ENCODE assay signal across 29 cellular contexts in genomic region chr5:88214655-88215054, GRCh38. TPM values are rescaled to one million over a fixed set of nuclear protein-coding genes. Genes with fewer than 3 reads are reported as not detected.
A peak's percentile ranks its signal among the peaks of the same experiment; 100 is the strongest.
DNase-seq lines count a peak whose midpoint lies in the region; ATAC-seq, FAIRE-seq and TF ChIP-seq lines count a peak whose summit lies in the region.
"Had no signal": no experiment of that assay in that cellular context is flagged by ENCODE, and none has a peak within 500 bp of the region (broad histone marks: within the 10 kb centered on the region; RNA-seq: fewer than 3 reads in every experiment).

No MANE protein-coding gene starts in this region.

- peaks cover 53% of the 10 kb centered on the region for H3K36me3 Mint-ChIP-seq in activated CD4-positive, alpha-beta T cell treated with anti-CD3 and anti-CD28 coated beads for 36 hours (ENCODE audit: low read depth)
- H3K36me3 Mint-ChIP-seq in T-helper 17 cell (ENCODE audit: low read depth): peaks cover 16% of the 10 kb centered on the region

- no peak overlapping the region for H3K4me3 Mint-ChIP-seq in activated CD4-positive, alpha-beta T cell treated with anti-CD3 and anti-CD28 coated beads for 36 hours
- H3K4me3 Mint-ChIP-seq in T-helper 17 cell: no peak overlapping the region
- H3K4me3 Mint-ChIP-seq: activated naive CD8-positive, alpha-beta T cell treated with anti-CD3 and anti-CD28 coated beads for 36 hours; CD14-positive monocyte; HFFc6; natural killer cell treated with Interleukin-12 subunit alpha and Interleukin-12 subunit beta and Interleukin-15 and Interleukin-18, amount 100 ng/mL, for 72 hours had no signal

- TF ChIP-seq EP300 in HepG2 (IDR thresholded peaks at IDR 0.05; ENCODE audit: low read depth in 2 of 2, low read length in 2 of 2): no peak
- no peak for TF ChIP-seq EP300 in HepG2 (CRISPR knock-in tag; IDR thresholded peaks at IDR 0.05; ENCODE audit: borderline replicate concordance)

- H3K27ac Mint-ChIP-seq in activated CD4-positive, alpha-beta T cell treated with anti-CD3 and anti-CD28 coated beads for 36 hours: peak overlapping the region; percentile 39
- peak overlapping the region; percentile 21 for H3K27ac Mint-ChIP-seq in T-helper 17 cell
- H3K27ac Mint-ChIP-seq: activated naive CD8-positive, alpha-beta T cell treated with anti-CD3 and anti-CD28 coated beads for 36 hours; CD14-positive monocyte; HFFc6; natural killer cell treated with Interleukin-12 subunit alpha and Interleukin-12 subunit beta and Interleukin-15 and Interleukin-18, amount 100 ng/mL, for 72 hours had no signal

- no peak for TF ChIP-seq CTCF in tibial artery (IDR thresholded peaks at IDR 0.05)
- no peak for TF ChIP-seq CTCF in colonic mucosa (IDR thresholded peaks at IDR 0.05)
- no peak for TF ChIP-seq CTCF in HepG2 (CRISPR knock-in tag; IDR thresholded peaks at IDR 0.05)

- H3K4me3 ChIP-seq in tibial artery: no peak overlapping the region
- H3K4me3 ChIP-seq in colonic mucosa: no peak overlapping the region
- H3K4me3 ChIP-seq in HepG2 (replicated peaks in 1 of 3; ENCODE audit: insufficient read depth in 1 of 3, low read depth in 2 of 3, low read length in 3 of 3): no peak overlapping the region
- H3K4me3 ChIP-seq: cardiac muscle cell had no signal

- no peaks in the 10 kb centered on the region for H3K4me1 ChIP-seq in tibial artery
- no peaks in the 10 kb centered on the region for H3K4me1 ChIP-seq in colonic mucosa
- H3K4me1 ChIP-seq in HepG2 (ENCODE audit: insufficient read depth, low read length): no peaks in the 10 kb centered on the region

- H3K9me3 ChIP-seq in T-helper 17 cell (ENCODE audit: control insufficient read depth, low read length, poor library complexity, severe bottlenecking) (no peaks in the 10 kb centered on the region), tibial artery (no peaks in the 10 kb centered on the region), colonic mucosa (no peaks in the 10 kb centered on the region), HepG2 (ENCODE audit: low read length) (no peaks in the 10 kb centered on the region)

- no peak for FAIRE-seq in HepG2 (lab: Jason Lieb, UNC)

- H3K9ac ChIP-seq in colonic mucosa (ENCODE audit: low read depth in 2 of 2, low read length in 2 of 2): no peak overlapping the region
- no peak overlapping the region for H3K9ac ChIP-seq in HepG2 (ENCODE audit: insufficient read depth, low read depth, low read length)

- H3K27me3 ChIP-seq in tibial artery (no peaks in the 10 kb centered on the region), colonic mucosa (no peaks in the 10 kb centered on the region), HepG2 (ENCODE audit: control insufficient read depth in 1 of 2, insufficient read depth in 2 of 2, low read length in 2 of 2) (no peaks in the 10 kb centered on the region)
- H3K27me3 ChIP-seq: cardiac muscle cell had no signal

- H3K27me3 Mint-ChIP-seq in activated CD4-positive, alpha-beta T cell treated with anti-CD3 and anti-CD28 coated beads for 36 hours: no peaks in the 10 kb centered on the region
- no peaks in the 10 kb centered on the region for H3K27me3 Mint-ChIP-seq in T-helper 17 cell
- H3K27me3 Mint-ChIP-seq: activated naive CD8-positive, alpha-beta T cell treated with anti-CD3 and anti-CD28 coated beads for 36 hours; natural killer cell treated with Interleukin-12 subunit alpha and Interleukin-12 subunit beta and Interleukin-15 and Interleukin-18, amount 100 ng/mL, for 72 hours had no signal

- no peaks in the 10 kb centered on the region for H3K79me2 ChIP-seq in HepG2 (ENCODE audit: insufficient read depth, low read length)

- BruUV-seq in HepG2 (replicated peaks; lab: Mats Ljungman, UMichigan): no TSS peak

- H4K20me1 ChIP-seq in HepG2 (ENCODE audit: insufficient read depth, low read length): no peaks in the 10 kb centered on the region

- intact Hi-C loops in activated CD4-positive, alpha-beta T cell treated with anti-CD3 and anti-CD28 coated beads for 36 hours (cut with DNase I, micrococcal nuclease): no loop called here
- intact Hi-C loops in tibial artery (cut with DNase I; ENCODE audit: low total_unique reads): no loop called here
- intact Hi-C loops in colonic mucosa (cut with DNase I): no loop called here
- intact Hi-C loops in HepG2 (cut with micrococcal nuclease; ENCODE audit: unreplicated experiment): no loop called here

- no peaks in the 10 kb centered on the region for H3K9me3 Mint-ChIP-seq in activated CD4-positive, alpha-beta T cell treated with anti-CD3 and anti-CD28 coated beads for 36 hours (ENCODE audit: low read depth)
- H3K9me3 Mint-ChIP-seq: activated naive CD8-positive, alpha-beta T cell treated with anti-CD3 and anti-CD28 coated beads for 36 hours; HFFc6; natural killer cell treated with Interleukin-12 subunit alpha and Interleukin-12 subunit beta and Interleukin-15 and Interleukin-18, amount 100 ng/mL, for 72 hours had no signal

- DNase-seq in activated CD4-positive, alpha-beta T cell treated with anti-CD3 and anti-CD28 coated beads for 36 hours: no peak
- DNase-seq in activated CD4-positive, alpha-beta T cell treated with anti-CD3 and anti-CD28 coated beads for 4 hours: no peak
- no peak for DNase-seq in T-helper 17 cell
- no peak for DNase-seq in A172 (ENCODE audit: low spot score)
- DNase-seq in tibial artery: no peak
- DNase-seq in colonic mucosa: no peak
- DNase-seq in HepG2 (ENCODE audit: low spot score): no peak
- DNase-seq: activated CD4-positive, alpha-beta T cell treated with anti-CD3 and anti-CD28 coated beads for 1 hour; activated gamma-delta T cell; activated naive CD8-positive, alpha-beta T cell treated with anti-CD3 and anti-CD28 coated beads for 36 hours; activated T-cell treated with anti-CD3 and anti-CD28 coated beads for 4 hours; aorta; cortex of kidney; DMS79; effector memory CD4-positive, alpha-beta T cell; GOT3; HFFc6; hypothalamus; left colon; NCI-H1436 treated with DMSO at 0.1 percent for 48 hours; NCI-H345; stimulated activated CD4-positive, alpha-beta T cell treated with anti-CD3 and anti-CD28 coated beads, Interleukin-4, amount 100 ng/mL, for 24 hours; trophoblast cell had no signal

- no peak for TF ChIP-seq RAD21 in HepG2 (CRISPR knock-in tag; IDR thresholded peaks at IDR 0.05)

- in situ Hi-C loops in HepG2 (cut with HindIII; ENCODE audit: extremely low pct_ligation_motif_present, low pct_unique_long_range_greater_than_20kb): no loop called here

- CTCF ChIA-PET in activated CD4-positive, alpha-beta T cell treated with anti-CD3 and anti-CD28 coated beads for 36 hours (lab: Charles Lee): interaction anchor here (0.7 to 1.6 kb wide), 2 partner anchors 11 to 26 kb away, joined by 4 read pairs; no protein-coding TSS in a partner anchor
- CTCF ChIA-PET in HepG2 (lab: Yijun Ruan, JAX; ENCODE audit: low intra/inter-chr PET ratio, low total read pairs): no interaction called here

- no peak overlapping the region for H3K4me2 ChIP-seq in HepG2 (ENCODE audit: low read depth, low read length)

- H2AFZ ChIP-seq in HepG2 (ENCODE audit: low read length): no peak overlapping the region

- POLR2A ChIA-PET in activated CD4-positive, alpha-beta T cell treated with anti-CD3 and anti-CD28 coated beads for 36 hours (lab: Charles Lee): no interaction called here
- POLR2A ChIA-PET in HepG2 (lab: Yijun Ruan, JAX): no interaction called here

- peaks cover 31 to 41% (median 37%) of the 10 kb centered on the region in 3 donors for H3K36me3 ChIP-seq in tibial artery
- H3K36me3 ChIP-seq in colonic mucosa: no peaks in the 10 kb centered on the region
- H3K36me3 ChIP-seq in HepG2 (replicated peaks in 1 of 2; ENCODE audit: control insufficient read depth in 1 of 2, insufficient read depth in 2 of 2, low read length in 2 of 2): peaks cover 3 to 9% of the 10 kb centered on the region in 2 experiments; a peak in 3 of 5 replicates

- ATAC-seq in activated CD4-positive, alpha-beta T cell treated with anti-CD3 and anti-CD28 coated beads for 36 hours: no peak
- ATAC-seq in HG02678 (IDR thresholded peaks at IDR 0.05; ENCODE audit: unreplicated experiment): peak; percentile 54
- ATAC-seq in T-helper 17 cell: no peak
- ATAC-seq in HepG2: no peak
- ATAC-seq: left colon; natural killer cell treated with Interleukin-12 subunit alpha and Interleukin-12 subunit beta and Interleukin-15 and Interleukin-18, amount 100 ng/mL, for 72 hours; Right ventricle myocardium inferior had no signal

- no peak for TF ChIP-seq POLR2A in HepG2 (IDR thresholded peaks at IDR 0.05; ENCODE audit: insufficient read depth in 1 of 2, low read depth in 2 of 2, low read length in 2 of 2)

- H3K27ac ChIP-seq in tibial artery (no peak overlapping the region), colonic mucosa (no peak overlapping the region), HepG2 (ENCODE audit: extremely low read length, insufficient read depth, low read length) (no peak overlapping the region)
- H3K27ac ChIP-seq: 22Rv1, cardiac muscle cell had no signal

- no peaks in the 10 kb centered on the region for H3K4me1 Mint-ChIP-seq in activated CD4-positive, alpha-beta T cell treated with anti-CD3 and anti-CD28 coated beads for 36 hours
- H3K4me1 Mint-ChIP-seq in T-helper 17 cell: peaks cover 7% of the 10 kb centered on the region
- H3K4me1 Mint-ChIP-seq: activated naive CD8-positive, alpha-beta T cell treated with anti-CD3 and anti-CD28 coated beads for 36 hours; CD14-positive monocyte had no signal

RNA-seq across cellular contexts. Expression of gene TMEM161B, which starts 54.0 kb away (rescaled TPM):
- 10 to 100 TPM; 20.1 to 24.0 TPM for total RNA-seq in activated CD4-positive, alpha-beta T cell treated with anti-CD3 and anti-CD28 coated beads for 36 hours
- total RNA-seq in T-helper 17 cell (10 to 100 TPM; 17.4 to 26.1 TPM), colonic mucosa (10 to 100 TPM; 18.6 to 20.8 TPM), HepG2 (2016; rRNA removed; fragmentation: Illumina TruSeq; extraction: Trizol) (8.0 and 15.0 TPM in 2 replicates)
- 13.8 and 15.9 TPM in 2 replicates for total RNA-seq in A172 (2014; rRNA removed; shearing (Covaris generic))
- 9.7 and 9.9 TPM in 2 replicates for total RNA-seq in HepG2 (2016; cell fraction: cytosol; rRNA removed; fragmentation: Illumina TruSeq; extraction: Trizol; ENCODE audit: low read depth)
- 8.7 and 15.8 TPM in 2 replicates for total RNA-seq in HepG2 (2016; cell fraction: insoluble cytoplasmic fraction; rRNA removed; fragmentation: Illumina TruSeq; extraction: Trizol)
- 6.7 and 8.5 TPM in 2 replicates for total RNA-seq in HepG2 (2016; cell fraction: membrane; rRNA removed; fragmentation: Illumina TruSeq; extraction: Trizol)
- 49.2 and 49.6 TPM in 2 replicates for total RNA-seq in HepG2 (2016; cell fraction: nucleus; rRNA removed; fragmentation: Illumina TruSeq; extraction: Trizol)
- 17.7 and 22.1 TPM in 2 replicates for polyA plus RNA-seq in HepG2 (2011; rRNA removed)
- 5.8 and 9.4 TPM in 2 replicates for polyA plus RNA-seq in HepG2 (2011; cell fraction: cytosol; rRNA removed)
- 19.8 and 25.6 TPM in 2 replicates for polyA plus RNA-seq in HepG2 (2011; cell fraction: nucleus; rRNA removed)
- polyA plus RNA-seq in HepG2 (2012): 13.4 and 14.6 TPM in 2 replicates
- polyA plus RNA-seq in HepG2 (2016; cell fraction: cytosol; fragmentation: Illumina TruSeq; extraction: Trizol; ENCODE audit: low read depth): 1.2 and 1.4 TPM in 2 replicates
- polyA plus RNA-seq in HepG2 (2016; cell fraction: insoluble cytoplasmic fraction; fragmentation: Illumina TruSeq; extraction: Trizol; ENCODE audit: low read depth): 6.3 and 6.6 TPM in 2 replicates
- polyA plus RNA-seq in HepG2 (2016; cell fraction: membrane; fragmentation: Illumina TruSeq; extraction: Trizol; ENCODE audit: low read depth): 2.5 and 3.1 TPM in 2 replicates
- polyA plus RNA-seq in HepG2 (2016; cell fraction: nucleus; fragmentation: Illumina TruSeq; extraction: Trizol; ENCODE audit: insufficient read depth, low read depth): 38.8 and 40.8 TPM in 2 replicates
- 26.3 and 35.5 TPM in 2 replicates for polyA minus RNA-seq in HepG2 (2011; rRNA and poly(A)+ RNA removed; ENCODE audit: low replicate concordance)
- 10.4 and 10.7 TPM in 2 replicates for polyA minus RNA-seq in HepG2 (2011; cell fraction: cytosol; rRNA and poly(A)+ RNA removed)
- polyA minus RNA-seq in HepG2 (2011; cell fraction: nucleus; rRNA and poly(A)+ RNA removed): 140 and 151 TPM in 2 replicates
